ENCODE assay signal across 3 cellular contexts in genomic region chr19:6714749-6715555, GRCh38.
A peak's percentile ranks its signal among the peaks of the same experiment; 100 is the strongest.
TF ChIP-seq lines count a peak whose summit lies in the region.

No MANE protein-coding gene starts in this region.

TF ChIP-seq in GM12891, 5 proteins besides CTCF, POLR2A, EP300 and RAD21:
- no peak for TF ChIP-seq POU2F2 (IDR thresholded peaks at IDR 0.05; ENCODE audit: low read depth, low read length)

TF ChIP-seq in GM12878, 131 proteins besides CTCF, POLR2A, EP300 and RAD21:
- TF ChIP-seq ATF2 (IDR thresholded peaks at IDR 0.05; ENCODE audit: low read length) (no peak), DPF2 (IDR thresholded peaks at IDR 0.05) (no peak), CHD4 (IDR thresholded peaks at IDR 0.05) (no peak)
- TF ChIP-seq, protein P1, sequence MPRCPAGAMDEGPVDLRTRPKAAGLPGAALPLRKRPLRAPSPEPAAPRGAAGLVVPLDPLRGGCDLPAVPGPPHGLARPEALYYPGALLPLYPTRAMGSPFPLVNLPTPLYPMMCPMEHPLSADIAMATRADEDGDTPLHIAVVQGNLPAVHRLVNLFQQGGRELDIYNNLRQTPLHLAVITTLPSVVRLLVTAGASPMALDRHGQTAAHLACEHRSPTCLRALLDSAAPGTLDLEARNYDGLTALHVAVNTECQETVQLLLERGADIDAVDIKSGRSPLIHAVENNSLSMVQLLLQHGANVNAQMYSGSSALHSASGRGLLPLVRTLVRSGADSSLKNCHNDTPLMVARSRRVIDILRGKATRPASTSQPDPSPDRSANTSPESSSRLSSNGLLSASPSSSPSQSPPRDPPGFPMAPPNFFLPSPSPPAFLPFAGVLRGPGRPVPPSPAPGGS (IDR thresholded peaks at IDR 0.05; ENCODE audit: borderline replicate concordance, insufficient read depth, low read depth, low read length, poor library complexity, severe bottlenecking), result peak; percentile 32
- TF ChIP-seq, protein P2, sequence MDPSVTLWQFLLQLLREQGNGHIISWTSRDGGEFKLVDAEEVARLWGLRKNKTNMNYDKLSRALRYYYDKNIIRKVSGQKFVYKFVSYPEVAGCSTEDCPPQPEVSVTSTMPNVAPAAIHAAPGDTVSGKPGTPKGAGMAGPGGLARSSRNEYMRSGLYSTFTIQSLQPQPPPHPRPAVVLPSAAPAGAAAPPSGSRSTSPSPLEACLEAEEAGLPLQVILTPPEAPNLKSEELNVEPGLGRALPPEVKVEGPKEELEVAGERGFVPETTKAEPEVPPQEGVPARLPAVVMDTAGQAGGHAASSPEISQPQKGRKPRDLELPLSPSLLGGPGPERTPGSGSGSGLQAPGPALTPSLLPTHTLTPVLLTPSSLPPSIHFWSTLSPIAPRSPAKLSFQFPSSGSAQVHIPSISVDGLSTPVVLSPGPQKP (IDR thresholded peaks at IDR 0.05; ENCODE audit: low read depth, low read length), result no peak

TF ChIP-seq in liver, 16 proteins besides CTCF, POLR2A, EP300 and RAD21:
- peak; percentile 39 for TF ChIP-seq YY1 (IDR thresholded peaks at IDR 0.05)
- TF ChIP-seq, protein P3, sequence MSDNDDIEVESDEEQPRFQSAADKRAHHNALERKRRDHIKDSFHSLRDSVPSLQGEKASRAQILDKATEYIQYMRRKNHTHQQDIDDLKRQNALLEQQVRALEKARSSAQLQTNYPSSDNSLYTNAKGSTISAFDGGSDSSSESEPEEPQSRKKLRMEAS (IDR thresholded peaks at IDR 0.05), result no peak
- peak in 1 of 2 donors; percentile 2 for TF ChIP-seq RXRA (IDR thresholded peaks at IDR 0.05)
